In the genomic region with DNA sequence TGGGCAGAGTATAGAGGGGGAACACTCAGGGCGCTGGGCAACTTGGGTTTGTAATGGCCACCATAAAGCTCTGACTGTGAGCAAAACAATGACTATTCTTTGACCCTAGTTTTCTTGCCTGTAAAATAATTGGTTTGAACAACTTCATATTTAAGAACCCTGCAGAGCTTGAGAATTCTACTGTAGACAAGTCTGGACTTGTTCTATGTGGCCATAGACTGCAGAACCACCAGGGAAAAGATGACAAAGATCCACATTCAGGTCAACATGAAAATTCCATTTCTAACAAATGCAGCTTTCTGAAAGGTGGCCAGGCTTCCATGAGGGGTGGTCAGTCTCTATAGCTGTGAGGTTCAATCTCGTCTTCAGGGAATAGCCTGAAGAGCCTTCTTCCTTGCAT, we compare ENCODE assay signal across 19 cellular contexts.
"Had no signal": no experiment of that assay in that cellular context is flagged by ENCODE, and none has a peak within 500 bp of the region (broad histone marks: within the 10 kb centered on the region; RNA-seq: fewer than 3 reads in every experiment).

No MANE protein-coding gene starts in this region.

- H3K36me3 ChIP-seq: left ventricle myocardium inferior, spleen had no signal

- H3K4me3 ChIP-seq: left ventricle myocardium inferior, spleen had no signal

- H3K9me3 ChIP-seq: spleen had no signal

- H3K27me3 Mint-ChIP-seq: activated CD4-positive, alpha-beta memory T cell treated with anti-CD3 and anti-CD28 coated beads, Interleukin-2, amount 10 ng/mL, durations not matched to agents 7 days and 5 days; activated CD4-positive, alpha-beta T cell treated with anti-CD3 and anti-CD28 coated beads, Interleukin-2, amount 10 ng/mL, durations not matched to agents 24 days and 14 days; activated naive CD4-positive, alpha-beta T cell treated with anti-CD3 and anti-CD28 coated beads, Interleukin-2, amount 10 ng/mL, durations not matched to agents 7 days and 5 days had no signal

- H3K4me1 Mint-ChIP-seq: activated CD4-positive, alpha-beta memory T cell treated with anti-CD3 and anti-CD28 coated beads, Interleukin-2, amount 10 ng/mL, durations not matched to agents 7 days and 5 days; activated CD4-positive, alpha-beta T cell treated with anti-CD3 and anti-CD28 coated beads, Interleukin-2, amount 10 ng/mL, durations not matched to agents 24 days and 14 days; activated naive CD4-positive, alpha-beta T cell treated with anti-CD3 and anti-CD28 coated beads, Interleukin-2, amount 10 ng/mL, durations not matched to agents 7 days and 5 days; neural crest cell; T-cell had no signal

- H3K27ac ChIP-seq: left ventricle myocardium inferior, spleen, VCaP had no signal

- DNase-seq: activated CD4-positive, alpha-beta memory T cell treated with anti-CD3 and anti-CD28 coated beads, Interleukin-2, amount 10 ng/mL, durations not matched to agents 7 days and 5 days; activated CD4-positive, alpha-beta T cell treated with anti-CD3 and anti-CD28 coated beads, Interleukin-2, amount 10 ng/mL, durations not matched to agents 24 days and 14 days; activated effector memory CD4-positive, alpha-beta T cell treated with anti-CD3 and anti-CD28 coated beads, Interleukin-2, amount 50 U/mL, for 16 hours; activated naive CD4-positive, alpha-beta T cell treated with anti-CD3 and anti-CD28 coated beads, Interleukin-2, amount 10 ng/mL, durations not matched to agents 7 days and 5 days; cortex of kidney; foreskin fibroblast; hippocampal formation; left ventricle myocardium inferior; occipital lobe; posterior cingulate gyrus; spleen; stimulated activated CD4-positive, alpha-beta T cell treated with anti-CD3 and anti-CD28 coated beads, Interleukin-4, amount 100 ng/mL, for 1 hour; stimulated activated naive CD4-positive, alpha-beta T cell treated with Interleukin-2 at 50 U/mL for 16 hours; T-cell had no signal

- H3K4me3 Mint-ChIP-seq: activated CD4-positive, alpha-beta memory T cell treated with anti-CD3 and anti-CD28 coated beads, Interleukin-2, amount 10 ng/mL, durations not matched to agents 7 days and 5 days; activated CD4-positive, alpha-beta T cell treated with anti-CD3 and anti-CD28 coated beads, Interleukin-2, amount 10 ng/mL, durations not matched to agents 24 days and 14 days; activated naive CD4-positive, alpha-beta T cell treated with anti-CD3 and anti-CD28 coated beads, Interleukin-2, amount 10 ng/mL, durations not matched to agents 7 days and 5 days; neural crest cell; T-cell; T-helper 2 cell treated with Interferon-gamma antibody and Interleukin-4, amounts not matched to agents 5 μg/mL and 100 μg/mL, for 36 hours had no signal

- H3K27me3 ChIP-seq: spleen had no signal

- H3K27ac Mint-ChIP-seq: activated CD4-positive, alpha-beta memory T cell treated with anti-CD3 and anti-CD28 coated beads, Interleukin-2, amount 10 ng/mL, durations not matched to agents 7 days and 5 days; activated CD4-positive, alpha-beta T cell treated with anti-CD3 and anti-CD28 coated beads, Interleukin-2, amount 10 ng/mL, durations not matched to agents 24 days and 14 days; activated naive CD4-positive, alpha-beta T cell treated with anti-CD3 and anti-CD28 coated beads, Interleukin-2, amount 10 ng/mL, durations not matched to agents 7 days and 5 days; T-cell; T-helper 2 cell treated with Interferon-gamma antibody and Interleukin-4, amounts not matched to agents 5 μg/mL and 100 μg/mL, for 36 hours had no signal

- H3K36me3 Mint-ChIP-seq: activated naive CD4-positive, alpha-beta T cell treated with anti-CD3 and anti-CD28 coated beads, Interleukin-2, amount 10 ng/mL, durations not matched to agents 7 days and 5 days; T-cell had no signal

- ATAC-seq: activated CD4-positive, CD25-positive, alpha-beta regulatory T cell treated with anti-CD3 and anti-CD28 coated beads, Interleukin-2, amount 50 U/mL, for 24 hours; SK-N-SH treated with all-trans-retinoic acid at 6 μM for 48 hours; T-cell had no signal

- H3K9me3 Mint-ChIP-seq: activated CD4-positive, alpha-beta memory T cell treated with anti-CD3 and anti-CD28 coated beads, Interleukin-2, amount 10 ng/mL, durations not matched to agents 7 days and 5 days; activated CD4-positive, alpha-beta T cell treated with anti-CD3 and anti-CD28 coated beads, Interleukin-2, amount 10 ng/mL, durations not matched to agents 24 days and 14 days; activated naive CD4-positive, alpha-beta T cell treated with anti-CD3 and anti-CD28 coated beads, Interleukin-2, amount 10 ng/mL, durations not matched to agents 7 days and 5 days; T-helper 2 cell treated with Interferon-gamma antibody and Interleukin-4, amounts not matched to agents 5 μg/mL and 100 μg/mL, for 36 hours had no signal

- H3K4me1 ChIP-seq: left ventricle myocardium inferior, spleen had no signal
